In the genomic region with DNA sequence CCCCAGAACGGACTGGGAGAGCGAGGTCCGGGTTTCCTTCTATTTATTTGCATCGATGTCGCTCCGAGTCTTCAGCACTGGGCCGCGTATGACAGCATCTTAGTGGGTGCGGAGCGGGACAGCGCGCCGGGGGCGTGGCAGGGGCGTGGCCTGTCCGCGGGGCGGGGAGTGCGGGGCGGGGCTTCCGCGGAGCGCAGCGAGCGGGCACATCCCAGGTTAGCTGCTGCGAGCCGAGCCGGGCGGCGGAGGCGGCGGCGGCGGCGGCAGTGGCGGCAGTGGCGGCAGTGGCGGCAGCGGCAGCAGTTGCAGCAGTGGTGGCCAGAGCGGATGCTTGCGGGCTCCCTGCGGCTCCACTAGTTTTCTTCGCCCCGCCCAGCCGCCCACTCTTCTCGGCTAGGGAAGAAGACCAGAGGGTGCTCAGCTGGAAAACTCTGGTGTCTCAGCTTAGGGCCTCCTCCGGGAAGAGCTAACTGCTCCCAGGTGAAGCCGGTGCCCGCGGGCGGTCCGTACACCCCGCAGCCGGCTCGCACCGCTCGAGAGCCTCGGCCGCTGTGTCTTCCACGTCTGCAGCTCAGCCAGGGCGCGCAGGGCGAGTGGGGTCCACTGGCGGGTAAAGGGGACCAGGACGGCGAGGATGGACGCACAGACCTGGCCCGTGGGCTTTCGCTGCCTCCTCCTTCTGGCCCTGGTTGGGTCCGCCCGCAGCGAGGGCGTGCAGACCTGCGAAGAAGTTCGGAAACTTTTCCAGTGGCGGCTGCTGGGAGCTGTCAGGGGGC, we compare ENCODE assay signal across 8 cellular contexts. TPM values are rescaled to one million over a fixed set of nuclear protein-coding genes. Genes with fewer than 3 reads are reported as not detected.
DNase-seq lines count a peak whose midpoint lies in the region; ATAC-seq and TF ChIP-seq lines count a peak whose summit lies in the region.

A gene (plus strand): TSS at position 209 of the 776 bp plus-strand sequence.

- H3K9me3 Mint-ChIP-seq in activated CD8-positive, alpha-beta T cell treated with anti-CD3 and anti-CD28 coated beads for 36 hours: no peaks in the 10 kb centered on the region
- H3K9me3 Mint-ChIP-seq in effector memory CD8-positive, alpha-beta T cell: no peaks in the 10 kb centered on the region

- no peaks in the 10 kb centered on the region; the same call in 1 of the 2 replicates for H3K9me3 ChIP-seq in AG04450 (ENCODE audit: control insufficient read depth, insufficient read depth, low read length)

- peaks cover 15% of the 10 kb centered on the region for H3K4me1 Mint-ChIP-seq in activated CD8-positive, alpha-beta T cell treated with anti-CD3 and anti-CD28 coated beads for 36 hours (ENCODE audit: low read depth)
- H3K4me1 Mint-ChIP-seq in effector memory CD8-positive, alpha-beta T cell (ENCODE audit: low read depth in 2 of 2): peaks cover 5 to 7% of the 10 kb centered on the region in 2 donors

- H3K27ac ChIP-seq in AG04450 (ENCODE audit: low read depth, low read length): no peak within 1 kb of the TSS

- in situ Hi-C loops in GM18951 (cut with MboI; ENCODE audit: low sequenced_read_pairs, unreplicated experiment): no loop called here

- POLR2A ChIA-PET in AG04450 (lab: Yijun Ruan, JAX): no interaction called here
- POLR2A ChIA-PET in activated CD8-positive, alpha-beta T cell treated with anti-CD3 and anti-CD28 coated beads for 36 hours (lab: Charles Lee): interaction anchor here (0.8 kb wide), 1 partner anchor 41 kb away, joined by 3 read pairs; no protein-coding TSS in a partner anchor

- TF ChIP-seq POLR2A in GM18951 (IDR thresholded peaks at IDR 0.05; ENCODE audit: extremely low read depth, insufficient read depth, insufficient read length): peak; percentile 60

- peaks cover 20% of the 10 kb centered on the region for H3K27me3 ChIP-seq in AG04450 (ENCODE audit: control insufficient read depth, insufficient read depth, low read length)

- H3K4me3 Mint-ChIP-seq in activated CD8-positive, alpha-beta T cell treated with anti-CD3 and anti-CD28 coated beads for 36 hours: peak within 1 kb of the TSS; percentile 67
- H3K4me3 Mint-ChIP-seq in effector memory CD8-positive, alpha-beta T cell: peak within 1 kb of the TSS; percentile 79 to 84

- H3K27ac Mint-ChIP-seq in activated CD8-positive, alpha-beta T cell treated with anti-CD3 and anti-CD28 coated beads for 36 hours: no peak within 1 kb of the TSS
- H3K27ac Mint-ChIP-seq in effector memory CD8-positive, alpha-beta T cell: no peak within 1 kb of the TSS

- H3K4me3 ChIP-seq in AG04450 (ENCODE audit: low read depth, low read length): peak within 1 kb of the TSS; percentile 59

- H3K27me3 Mint-ChIP-seq in activated CD8-positive, alpha-beta T cell treated with anti-CD3 and anti-CD28 coated beads for 36 hours: peaks cover 55% of the 10 kb centered on the region
- H3K27me3 Mint-ChIP-seq in effector memory CD8-positive, alpha-beta T cell: peaks cover 28 to 30% of the 10 kb centered on the region in 2 donors

- DNase-seq in AG04450 (ENCODE audit: low read depth, low spot score) (no peak), NCI-H526 (lab: John Stamatoyannopoulos, UW) (peak; percentile 52 to 92), mesenteric fat pad (ENCODE audit: low spot score) (peak; percentile 92)
- peak; percentile 81 for DNase-seq in activated CD8-positive, alpha-beta T cell treated with anti-CD3 and anti-CD28 coated beads for 36 hours
- DNase-seq in effector memory CD8-positive, alpha-beta T cell: peak; percentile 64 to 77 (median 75)
- peak; percentile 63 to 74 for DNase-seq in stimulated activated CD8-positive, alpha-beta memory T cell treated with anti-CD3 and anti-CD28 coated beads, Interleukin-15, amount 100 ng/mL, for 4 hours (ENCODE audit: low read depth in 2 of 2)

- TF ChIP-seq CTCF in AG04450 (IDR thresholded peaks at IDR 0.05; ENCODE audit: low read depth, low read length): no peak
- TF ChIP-seq CTCF in activated CD8-positive, alpha-beta T cell treated with anti-CD3 and anti-CD28 coated beads for 36 hours (IDR thresholded peaks at IDR 0.05): no peak

- ATAC-seq in HG03108 (IDR thresholded peaks at IDR 0.05; ENCODE audit: unreplicated experiment): peak; percentile 95
- ATAC-seq in activated CD8-positive, alpha-beta T cell treated with anti-CD3 and anti-CD28 coated beads for 36 hours: peak; percentile 99
- peak; percentile 97 for ATAC-seq in effector memory CD8-positive, alpha-beta T cell (replicated peaks)

- CTCF ChIA-PET in AG04450 (lab: Charles Lee): no interaction called here
- CTCF ChIA-PET in activated CD8-positive, alpha-beta T cell treated with anti-CD3 and anti-CD28 coated beads for 36 hours (lab: Charles Lee): interaction anchor here (2.3 kb wide), 1 partner anchor 85 kb away, joined by 5 read pairs; no protein-coding TSS in a partner anchor

- H3K36me3 Mint-ChIP-seq in activated CD8-positive, alpha-beta T cell treated with anti-CD3 and anti-CD28 coated beads for 36 hours (ENCODE audit: low read depth): no peaks in the 10 kb centered on the region
- H3K36me3 Mint-ChIP-seq in effector memory CD8-positive, alpha-beta T cell (ENCODE audit: insufficient read depth): no peaks in the 10 kb centered on the region

- intact Hi-C loops in activated CD8-positive, alpha-beta T cell treated with anti-CD3 and anti-CD28 coated beads for 36 hours (cut with micrococcal nuclease): loop anchor here (5.0 kb wide), 1 partner anchor 86 kb away; no protein-coding TSS in a partner anchor

RNA-seq across cellular contexts. Expression of the gene that starts here (rescaled TPM):
- 2.9 and 3.6 TPM in 2 replicates for polyA plus RNA-seq in AG04450 (2011; rRNA removed)
- polyA minus RNA-seq in AG04450 (2011; rRNA and poly(A)+ RNA removed): 8.2 and 13.7 TPM in 2 replicates
- total RNA-seq in activated CD8-positive, alpha-beta T cell treated with anti-CD3 and anti-CD28 coated beads for 36 hours: under 1 TPM; 0.13 to 0.14 TPM
- total RNA-seq in mesenteric fat pad: 0.13 TPM

Comparison
In these comparisons a context has a peak if more than half of its experiments do, and no peak if none do; other contexts are left out.
1. Peak in DNase-seq and ATAC-seq in activated CD8-positive, alpha-beta T cell treated with anti-CD3 and anti-CD28 coated beads for 36 hours; RNA of the gene not detected or under 1 TPM.
2. Peak in DNase-seq in mesenteric fat pad; RNA of the gene not detected or under 1 TPM.